ENCODE assay signal across 22 cellular contexts in the genomic region with DNA sequence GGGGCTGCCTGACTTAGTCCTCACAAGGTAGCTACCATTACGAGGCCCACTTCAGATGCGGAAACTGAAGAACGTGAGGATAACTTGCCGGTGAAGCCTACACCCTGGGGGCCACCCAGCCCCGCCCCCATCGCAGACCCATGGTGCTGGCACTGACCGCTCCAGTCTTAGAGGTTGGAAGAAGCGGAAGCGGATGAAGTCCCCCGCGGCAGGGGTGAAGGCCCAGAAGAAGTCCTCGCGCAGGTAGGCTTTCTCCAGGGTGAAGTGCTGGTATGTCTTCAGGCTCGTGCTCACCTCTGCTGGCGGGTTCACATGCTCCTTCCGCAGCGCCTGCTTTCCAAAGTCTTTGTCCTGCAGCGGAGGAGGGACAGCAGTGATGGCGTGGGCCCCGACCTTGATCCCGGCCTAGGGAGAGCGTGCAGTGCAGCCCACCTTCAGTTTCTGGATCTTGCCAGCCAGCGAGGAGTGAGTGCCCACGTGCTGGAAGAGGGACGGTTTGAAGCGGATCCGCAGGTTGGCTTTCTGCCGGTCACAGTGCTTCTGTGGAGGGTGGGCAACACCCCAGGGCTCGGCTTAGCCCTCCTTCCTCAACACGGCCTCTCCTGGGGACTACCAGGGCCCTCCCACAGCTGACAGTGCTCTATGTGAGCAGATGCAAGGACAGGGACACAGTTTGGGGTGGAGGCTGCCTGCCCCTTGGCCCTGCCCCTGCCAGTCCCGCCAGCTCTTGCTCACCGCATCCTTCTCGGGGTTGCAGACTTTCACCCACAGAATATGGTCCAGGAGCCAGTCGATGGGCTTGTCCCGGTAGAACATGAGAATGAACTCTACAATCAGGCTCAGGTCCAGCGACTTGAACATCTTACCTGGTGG. TPM values are rescaled to one million over a fixed set of nuclear protein-coding genes. Genes with fewer than 3 reads are reported as not detected.
A peak's percentile ranks its signal among the peaks of the same experiment; 100 is the strongest.
DNase-seq lines count a peak whose midpoint lies in the region; ATAC-seq and TF ChIP-seq lines count a peak whose summit lies in the region.
"Had no signal": no experiment of that assay in that cellular context is flagged by ENCODE, and none has a peak within 500 bp of the region (broad histone marks: within the 10 kb centered on the region; RNA-seq: fewer than 3 reads in every experiment).

No MANE protein-coding gene starts in this region.

- H3K27ac ChIP-seq in HCT116 (ENCODE audit: low read depth, low read length), result no peak overlapping the region
- H3K27ac ChIP-seq in Panc1 (ENCODE audit: low read length), result no peak overlapping the region
- no peak overlapping the region for H3K27ac ChIP-seq in endodermal cell (ENCODE audit: low read depth, low read length)
- H3K27ac ChIP-seq in ovary, result no peak overlapping the region
- H3K27ac ChIP-seq: C4-2B had no signal

- H3K9me3 Mint-ChIP-seq in endodermal cell, result no peaks in the 10 kb centered on the region

- no peak for ATAC-seq in HCT116
- no peak for ATAC-seq in Panc1
- no peak for ATAC-seq in HG02642 (IDR thresholded peaks at IDR 0.05; ENCODE audit: poor library complexity, unreplicated experiment)
- ATAC-seq in SK-N-SH treated with all-trans-retinoic acid at 6 μM for 48 hours, result no peak
- ATAC-seq in HG02840 (IDR thresholded peaks at IDR 0.05; ENCODE audit: low FRiP score, unreplicated experiment), result no peak

- TF ChIP-seq RAD21 in HCT116 (IDR thresholded peaks at IDR 0.05; ENCODE audit: low read depth), result no peak

- H3K4me3 Mint-ChIP-seq in endodermal cell, result no peak overlapping the region

- H3K36me3 ChIP-seq in HCT116 (ENCODE audit: control insufficient read depth in 1 of 2, insufficient read depth in 2 of 2, low read length in 2 of 2) (peaks cover 5 to 20% of the 10 kb centered on the region in 2 experiments; a peak in 1 of 4 replicates), Panc1 (ENCODE audit: control insufficient read depth, insufficient read depth, low read length) (peaks cover 4% of the 10 kb centered on the region), endodermal cell (ENCODE audit: control insufficient read depth, insufficient read depth, low read length) (peaks cover 47% of the 10 kb centered on the region), ovary (no peaks in the 10 kb centered on the region)

- peaks cover 7% of the 10 kb centered on the region for H3K4me1 Mint-ChIP-seq in endodermal cell

- intact Hi-C loops in HCT116 (cut with micrococcal nuclease) (no loop called here), Panc1 (cut with micrococcal nuclease; ENCODE audit: unreplicated experiment) (no loop called here), ovary (cut with DNase I) (loop anchor here in 3 of 4 donors (5.0 to 10.0 kb wide), 3 partner anchors 37 to 106 kb away; partner anchors contain the start of genes MRNIP (in 1 of the 3) and TBC1D9B (in 1 of the 3))

- H3K4me1 ChIP-seq in HCT116 (ENCODE audit: control insufficient read depth in 1 of 2, insufficient read depth in 2 of 2, low read length in 2 of 2) (peaks cover 26 to 46% of the 10 kb centered on the region in 2 experiments), Panc1 (ENCODE audit: control insufficient read depth, insufficient read depth, low read length) (peaks cover 27% of the 10 kb centered on the region), endodermal cell (ENCODE audit: control insufficient read depth, insufficient read depth, low read length) (peaks cover 5% of the 10 kb centered on the region), ovary (ENCODE audit: insufficient read depth) (peaks cover 8% of the 10 kb centered on the region)

- TF ChIP-seq EP300 in ovary (IDR thresholded peaks at IDR 0.05), result no peak

- H3K27ac Mint-ChIP-seq in endodermal cell, result no peak overlapping the region

- in situ Hi-C loops in Panc1 (cut with HindIII; ENCODE audit: low pct_unique_long_range_greater_than_20kb, low sequenced_read_pairs), result no loop called here

- H3K9ac ChIP-seq in HCT116 (ENCODE audit: low read length), result no peak overlapping the region
- H3K9ac ChIP-seq in endodermal cell (ENCODE audit: extremely low read depth, low read length, poor library complexity, severe bottlenecking), result no peak overlapping the region

- H3K27me3 ChIP-seq in HCT116 (ENCODE audit: insufficient read depth, low read length) (no peaks in the 10 kb centered on the region), Panc1 (ENCODE audit: control insufficient read depth, insufficient read depth, low read length) (no peaks in the 10 kb centered on the region), endodermal cell (ENCODE audit: control insufficient read depth, insufficient read depth, low read length, poor library complexity, severe bottlenecking) (no peaks in the 10 kb centered on the region), ovary (no peaks in the 10 kb centered on the region)

- RAD21 ChIA-PET in HCT116 (lab: Charles Lee; ENCODE audit: low non-redundant PET in 1 of 2, low total read pairs in 2 of 2, uncharacterized antibody in 2 of 2, unreplicated experiment in 2 of 2), result no interaction called here

- no peak overlapping the region for H2AFZ ChIP-seq in HCT116 (ENCODE audit: low read depth, low read length, poor library complexity, severe bottlenecking)

- CTCF ChIA-PET in HCT116 (lab: Charles Lee) (no interaction called here), Panc1 (lab: Charles Lee) (no interaction called here)

- no peak overlapping the region for H3K4me2 ChIP-seq in HCT116 (ENCODE audit: low read length)

- DNase-seq in HCT116 (ENCODE audit: low read depth, low spot score) (no peak), Panc1 (ENCODE audit: low read depth, low spot score) (no peak), endodermal cell (peak; percentile 38), ovary (peak in 3 of 5 donors; percentile 7 to 41 (median 26)), hepatic stellate cell (ENCODE audit: low spot score) (no peak)
- DNase-seq: ACHN, GF-D8, NCI-H1417, NCI-H187 treated with DMSO at 0.1 percent for 48 hours, NCI-H226, NCI-H524, NCI-H82, OCI-M1, RPMI8226, SIG-M5 had no signal

- TF ChIP-seq POLR2A in HCT116 (IDR thresholded peaks at IDR 0.05; ENCODE audit: borderline replicate concordance, extremely low read depth, insufficient read depth, insufficient read length) (no peak), ovary (IDR thresholded peaks at IDR 0.05) (no peak)

- POLR2A ChIA-PET in HCT116 (lab: Charles Lee), result interaction anchor here (2.9 kb wide), 1 partner anchor 8 kb away, joined by 8 read pairs; the partner anchor contains the start of gene MGAT4B
- POLR2A ChIA-PET in Panc1 (lab: Charles Lee), result no interaction called here

- WGBS in endodermal cell (ENCODE audit: insufficient coverage in 1 of 2, insufficient read length in 1 of 2), 2 experiments, result 95% methylated on average over 33 to 36 of the region's 36 CpGs
- WGBS in ovary, 3 donors, result 93 to 94% (median 93%) methylated on average over 36 of the region's 36 CpGs

- BruUV-seq in HCT116 (replicated peaks; lab: Mats Ljungman, UMichigan) (TSS peak; percentile 12), Panc1 (replicated peaks; lab: Mats Ljungman, UMichigan) (TSS peak; percentile 38)

- no peaks in the 10 kb centered on the region for H3K27me3 Mint-ChIP-seq in endodermal cell (ENCODE audit: insufficient read depth)

- H3K36me3 Mint-ChIP-seq in endodermal cell (ENCODE audit: low read depth), result peaks cover 27% of the 10 kb centered on the region

- H3K9me3 ChIP-seq in HCT116 (ENCODE audit: control insufficient read depth in 1 of 2, insufficient read depth in 1 of 2, low read depth in 1 of 2, low read length in 2 of 2), result no peaks in the 10 kb centered on the region
- H3K9me3 ChIP-seq in Panc1 (ENCODE audit: control insufficient read depth, insufficient read depth, low read depth, low read length), result no peaks in the 10 kb centered on the region
- no peaks in the 10 kb centered on the region for H3K9me3 ChIP-seq in endodermal cell (ENCODE audit: control insufficient read depth, low read length)
- no peaks in the 10 kb centered on the region for H3K9me3 ChIP-seq in ovary

- TF ChIP-seq CTCF in HCT116 (IDR thresholded peaks at IDR 0.05 in 2 of 3, conservative IDR thresholded peaks at IDR 0.05 in 1 of 3; ENCODE audit: borderline replicate concordance in 1 of 3, insufficient read depth in 1 of 3, low read depth in 2 of 3, low read length in 2 of 3) (no peak), Panc1 (IDR thresholded peaks at IDR 0.05) (no peak), endodermal cell (conservative IDR thresholded peaks at IDR 0.05) (no peak), ovary (IDR thresholded peaks at IDR 0.05) (no peak)

- H3K9me2 ChIP-seq in HCT116 (ENCODE audit: insufficient read depth), result no peaks in the 10 kb centered on the region

- no peaks in the 10 kb centered on the region for H4K20me1 ChIP-seq in HCT116 (ENCODE audit: insufficient read depth)

- H3K4me3 ChIP-seq in HCT116 (replicated peaks in 1 of 2; ENCODE audit: low read depth in 1 of 2, low read length in 2 of 2), result no peak overlapping the region
- no peak overlapping the region for H3K4me3 ChIP-seq in Panc1 (ENCODE audit: low read depth in 2 of 2, low read length in 2 of 2)
- H3K4me3 ChIP-seq in endodermal cell (ENCODE audit: low read length), result no peak overlapping the region
- no peak overlapping the region for H3K4me3 ChIP-seq in ovary

- peaks cover 31% of the 10 kb centered on the region; the same call in 1 of the 2 replicates for H3K79me2 ChIP-seq in HCT116 (ENCODE audit: insufficient read depth, low read length)

RNA-seq across cellular contexts. Expression of gene LTC4S, which starts 5.2 kb away (rescaled TPM):
- 5.0 TPM for total RNA-seq in HCT116 (2021; ENCODE audit: unreplicated experiment)
- polyA plus RNA-seq in HCT116 (2012), result 0.85 and 1.5 TPM in 2 replicates
- total RNA-seq in Panc1 (2021; ENCODE audit: unreplicated experiment), result 0.69 TPM
- 1.2 TPM for polyA plus RNA-seq in Panc1 (2012; ENCODE audit: insufficient read length)
- 1 to 10 TPM; 5.7 to 6.3 TPM for total RNA-seq in endodermal cell
- polyA plus RNA-seq in endodermal cell (2013, experiment 1 of 2), result 1.4 TPM
- 1.6 TPM for polyA plus RNA-seq in endodermal cell (2013, experiment 2 of 2)
- 10 to 100 TPM in 6 of 7 donors, 1 to 10 TPM in 1; 7.5 to 43.5 (median 20.6) TPM for total RNA-seq in ovary
- polyA plus RNA-seq in ovary, result 10 to 100 TPM in 1 of 2 donors, not detected in 1; 11.7 TPM
- total RNA-seq: Daoy, HT-29, M059J had no signal

RNA-seq across cellular contexts. Expression of gene MGAT4B, which starts 7.7 kb away (rescaled TPM):
- total RNA-seq in HCT116 (2021; ENCODE audit: unreplicated experiment) (148 TPM), Panc1 (2021; ENCODE audit: unreplicated experiment) (406 TPM), endodermal cell (100 to 1,000 TPM; 165 to 177 TPM), ovary (100 to 1,000 TPM in 1 of 7 donors, 10 to 100 TPM in 6; 51.2 to 102 (median 68.6) TPM)
- 85.4 and 95.3 TPM in 2 replicates for polyA plus RNA-seq in HCT116 (2012)
- polyA plus RNA-seq in Panc1 (2012; ENCODE audit: insufficient read length), result 616 TPM
- polyA plus RNA-seq in endodermal cell (2013, experiment 1 of 2), result 75.1 TPM
- polyA plus RNA-seq in endodermal cell (2013, experiment 2 of 2), result 66.4 TPM
- polyA plus RNA-seq in ovary, result 10 to 100 TPM; 51.0 to 65.6 TPM

RNA-seq across cellular contexts. Expression of gene SQSTM1, which starts 21.7 kb away (rescaled TPM):
- total RNA-seq in HCT116 (2021; ENCODE audit: unreplicated experiment) (299 TPM), Panc1 (2021; ENCODE audit: unreplicated experiment) (985 TPM), endodermal cell (100 to 1,000 TPM; 134 to 172 TPM), ovary (100 to 1,000 TPM; 257 to 457 (median 337) TPM)
- polyA plus RNA-seq in HCT116 (2012), result 298 and 317 TPM in 2 replicates
- 958 TPM for polyA plus RNA-seq in Panc1 (2012; ENCODE audit: insufficient read length)
- polyA plus RNA-seq in endodermal cell (2013, experiment 1 of 2), result 48.3 TPM
- polyA plus RNA-seq in endodermal cell (2013, experiment 2 of 2), result 43.6 TPM
- 100 to 1,000 TPM; 125 to 265 TPM for polyA plus RNA-seq in ovary

RNA-seq across cellular contexts. Expression of gene MRNIP, which starts 59.6 kb away (rescaled TPM):
- total RNA-seq in HCT116 (2021; ENCODE audit: unreplicated experiment), result 36.2 TPM
- polyA plus RNA-seq in HCT116 (2012), result 20.9 and 21.7 TPM in 2 replicates
- total RNA-seq in Panc1 (2021; ENCODE audit: unreplicated experiment), result 33.0 TPM
- 21.9 TPM for polyA plus RNA-seq in Panc1 (2012; ENCODE audit: insufficient read length)
- total RNA-seq in endodermal cell, result 10 to 100 TPM; 45.8 to 55.3 TPM
- polyA plus RNA-seq in endodermal cell (2013, experiment 1 of 2), result 34.7 TPM
- polyA plus RNA-seq in endodermal cell (2013, experiment 2 of 2), result 32.0 TPM
- total RNA-seq in ovary, result 10 to 100 TPM; 46.2 to 61.1 (median 50.3) TPM
- 10 to 100 TPM; 26.9 to 59.3 TPM for polyA plus RNA-seq in ovary

Comparison
In these comparisons a context has a peak if more than half of its experiments do, and no peak if none do; other contexts are left out.
1. DNase-seq: peak in endodermal cell (single experiment) and ovary (3 of 5); none in HCT116 (single experiment), Panc1 (single experiment) and hepatic stellate cell (single experiment).
2. intact Hi-C loops: an anchor here in ovary (5.0 to 10.0 kb wide); none called in HCT116 and Panc1.